1 cellular context compared by ENCODE assay signal in genomic region chr12:104220931-104221330, GRCh38.
TF ChIP-seq lines count a peak whose summit lies in the region.

No MANE protein-coding gene starts in this region.

TF ChIP-seq in WTC11, 78 proteins besides CTCF, POLR2A, EP300 and RAD21 (continued from another document):
- no peak for TF ChIP-seq ZNF512 (CRISPR knock-in tag; IDR thresholded peaks at IDR 0.05; ENCODE audit: borderline replicate concordance)
- TF ChIP-seq ATF1 (CRISPR knock-in tag; IDR thresholded peaks at IDR 0.05) = no peak
- TF ChIP-seq MYBL2 (CRISPR knock-in tag; IDR thresholded peaks at IDR 0.05) = no peak
